ENCODE assay signal across 20 cellular contexts in the genomic region with DNA sequence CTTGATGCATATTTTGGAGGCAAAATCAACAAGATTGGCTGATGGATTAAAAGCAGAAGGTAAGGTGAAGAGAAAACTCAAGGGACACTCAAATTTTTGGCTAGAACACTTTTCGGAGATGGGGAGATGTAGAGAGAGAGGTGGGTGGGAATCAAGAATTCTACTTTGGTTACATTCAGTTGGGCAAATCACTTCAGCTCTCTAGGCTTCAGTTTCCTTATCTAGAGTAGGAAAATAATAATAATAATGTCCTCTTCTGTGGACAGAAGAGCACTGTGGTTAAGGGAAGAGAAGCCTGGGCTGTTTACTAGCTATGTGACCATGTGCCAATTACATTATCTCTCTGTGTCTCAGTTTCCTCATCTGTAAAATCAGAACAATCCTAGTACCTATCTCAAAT. TPM values are rescaled to one million over a fixed set of nuclear protein-coding genes. Genes with fewer than 3 reads are reported as not detected.
"Had no signal": no experiment of that assay in that cellular context is flagged by ENCODE, and none has a peak within 500 bp of the region (broad histone marks: within the 10 kb centered on the region; RNA-seq: fewer than 3 reads in every experiment).

No MANE protein-coding gene starts in this region.

- ATAC-seq: right cardiac atrium had no signal

- H3K36me3 ChIP-seq: cardiac muscle cell, heart left ventricle, tibial nerve, vagina had no signal

- H3K27me3 ChIP-seq: tibial nerve, vagina had no signal

- H3K4me3 ChIP-seq: cardiac muscle cell, heart left ventricle, lung, skin epidermis, tibial nerve, vagina had no signal

- DNase-seq: activated CD4-positive, alpha-beta T cell treated with anti-CD3 and anti-CD28 coated beads for 1 hour; activated CD8-positive, alpha-beta memory T cell treated with anti-CD3 and anti-CD28 coated beads for 24 hours; activated CD8-positive, alpha-beta memory T cell treated with anti-CD3 and anti-CD28 coated beads, Interleukin-2, amount 50 U/mL, for 4 hours; activated naive CD4-positive, alpha-beta T cell; activated T-cell treated with anti-CD3 and anti-CD28 coated beads, Interleukin-2, amount 50 U/mL, for 24 hours; effector CD4-positive, alpha-beta T cell; heart left ventricle; left colon; nephron progenitor cell; right cardiac atrium; stimulated activated CD4-positive, alpha-beta T cell treated with anti-CD3 and anti-CD28 coated beads, Interleukin-1b, Interleukin-23, amount 100 ng/mL, for 48 hours had no signal

- H3K27ac ChIP-seq: cardiac muscle cell, heart left ventricle, parathyroid adenoma, skin epidermis, tibial nerve, vagina had no signal

- H3K4me1 ChIP-seq: parathyroid adenoma, tibial nerve, vagina had no signal

- H3K9me3 ChIP-seq: heart left ventricle, tibial nerve, vagina had no signal

RNA-seq across cellular contexts. Expression of a gene that starts 23.4 kb away (rescaled TPM):
- total RNA-seq: cardiac muscle cell, chondrocyte, right cardiac atrium had no signal
- polyA plus RNA-seq: right cardiac atrium had no signal

RNA-seq across cellular contexts. Expression of a gene that starts 34.2 kb away (rescaled TPM):
- total RNA-seq: fibroblast of villous mesenchyme, pulmonary artery endothelial cell had no signal
